28 cellular contexts compared by ENCODE assay signal in genomic region chr4:135365065-135365464, GRCh38.
DNase-seq lines count a peak whose midpoint lies in the region; ATAC-seq and TF ChIP-seq lines count a peak whose summit lies in the region.
"Had no signal": no experiment of that assay in that cellular context is flagged by ENCODE, and none has a peak within 500 bp of the region (broad histone marks: within the 10 kb centered on the region; RNA-seq: fewer than 3 reads in every experiment).

No MANE protein-coding gene starts in this region.

- no peak for TF ChIP-seq CTCF in PC-3 (conservative IDR thresholded peaks at IDR 0.05; ENCODE audit: low read depth, low read length)
- TF ChIP-seq CTCF in choroid plexus epithelial cell (conservative IDR thresholded peaks at IDR 0.05; ENCODE audit: low read depth, low read length) = no peak
- no peak for TF ChIP-seq CTCF in osteoblast (IDR thresholded peaks at IDR 0.05; ENCODE audit: extremely low read depth, low read depth, low read length)

- H3K27me3 ChIP-seq in PC-3 (ENCODE audit: low read length) (no peaks in the 10 kb centered on the region), osteoblast (ENCODE audit: insufficient read depth, low read length) (no peaks in the 10 kb centered on the region)
- H3K27me3 ChIP-seq: ascending aorta, esophagus squamous epithelium, transverse colon had no signal

- intact Hi-C loops in PC-3 (cut with micrococcal nuclease) = no loop called here

- no peaks in the 10 kb centered on the region for H4K20me1 ChIP-seq in PC-3 (ENCODE audit: low read length)
- no peaks in the 10 kb centered on the region for H4K20me1 ChIP-seq in osteoblast (ENCODE audit: insufficient read depth, low read length)

- H3K36me3 ChIP-seq in PC-3 (ENCODE audit: low read depth, low read length) = no peaks in the 10 kb centered on the region
- H3K36me3 ChIP-seq in osteoblast (ENCODE audit: insufficient read depth, low read length) = no peaks in the 10 kb centered on the region
- H3K36me3 ChIP-seq: ascending aorta, esophagus squamous epithelium, transverse colon had no signal

- peak; percentile 45; the same call in 1 of the 2 replicates for ATAC-seq in PC-3
- no peak for ATAC-seq in GM21447 (IDR thresholded peaks at IDR 0.05; ENCODE audit: unreplicated experiment)
- ATAC-seq in activated CD4-positive, CD25-positive, alpha-beta regulatory T cell treated with anti-CD3 and anti-CD28 coated beads, Interleukin-2, amount 50 U/mL, for 24 hours = no peak
- ATAC-seq: activated naive CD4-positive, alpha-beta T cell treated with anti-CD3 and anti-CD28 coated beads, Interleukin-2, amount 50 U/mL, for 72 hours; HepG2; naive thymus-derived CD4-positive, alpha-beta T cell had no signal

- H3K9me3 ChIP-seq in PC-3 (ENCODE audit: low read length) (no peaks in the 10 kb centered on the region), osteoblast (ENCODE audit: low read depth, low read length) (no peaks in the 10 kb centered on the region)
- H3K9me3 ChIP-seq: ascending aorta, transverse colon had no signal

- no peak overlapping the region for H3K4me2 ChIP-seq in PC-3 (ENCODE audit: low read length)
- H3K4me2 ChIP-seq in osteoblast (ENCODE audit: insufficient read depth, low read length) = no peak overlapping the region
- H3K4me2 ChIP-seq: PC-9 had no signal

- CTCF ChIA-PET in PC-3 (lab: Charles Lee) = no interaction called here

- H3F3A ChIP-seq in PC-3 (ENCODE audit: low read length, unreplicated experiment) = no peaks in the 10 kb centered on the region

- no peak overlapping the region for H2AFZ ChIP-seq in PC-3 (ENCODE audit: low read length)
- H2AFZ ChIP-seq in osteoblast (ENCODE audit: low read length) = no peak overlapping the region
- H2AFZ ChIP-seq: PC-9 had no signal

- DNase-seq in EH (ENCODE audit: low read depth) (peak; percentile 47), PC-3 (peak; percentile 41), choroid plexus epithelial cell (ENCODE audit: low read depth) (peak; percentile 53), osteoblast (ENCODE audit: insufficient read length, low spot score, missing footprints) (peak; percentile 73), T-helper 1 cell (no peak)
- DNase-seq in stimulated activated CD4-positive, alpha-beta T cell treated with anti-CD3 and anti-CD28 coated beads, Interleukin-4, amount 100 ng/mL, for 24 hours = no peak
- DNase-seq: ACHN; activated CD4-positive, alpha-beta T cell treated with anti-CD3 and anti-CD28 coated beads, Interleukin-2, amount 50 U/mL, for 48 hours; activated CD4-positive, CD25-positive, alpha-beta regulatory T cell; activated CD8-positive, alpha-beta memory T cell treated with anti-CD3 and anti-CD28 coated beads, Interleukin-2, amount 50 U/mL, for 4 hours; Calu3; DMS79 treated with DMSO at 0.1 percent for 48 hours; esophagus squamous epithelium; islet precursor cell; Kasumi-1; naive thymus-derived CD4-positive, alpha-beta T cell; NCI-H1694; NCI-H524; occipital lobe; PC-9; SIG-M5; stimulated activated CD4-positive, alpha-beta T cell treated with anti-CD3 and anti-CD28 coated beads, Interleukin-2, amount 100 ng/mL, for 24 hours; transverse colon had no signal

- no peak overlapping the region for H3K4me3 ChIP-seq in PC-3 (ENCODE audit: low read length)
- no peak overlapping the region for H3K4me3 ChIP-seq in choroid plexus epithelial cell (ENCODE audit: low read depth, low read length)
- no peak overlapping the region for H3K4me3 ChIP-seq in osteoblast (ENCODE audit: insufficient read depth, low read length)
- H3K4me3 ChIP-seq: ascending aorta, esophagus squamous epithelium, PC-9, transverse colon had no signal

- H3K27ac ChIP-seq in PC-3 (ENCODE audit: low read length) (0 out of 2 replicates have a peak overlapping the region, but pooled peaks have one; percentile 7), osteoblast (ENCODE audit: low read depth, low read length) (no peak overlapping the region)
- H3K27ac ChIP-seq: ascending aorta, esophagus squamous epithelium, PC-9, transverse colon had no signal

- no peaks in the 10 kb centered on the region; the same call in 1 of the 2 replicates for H3K4me1 ChIP-seq in PC-3 (ENCODE audit: insufficient read depth, low read length)
- H3K4me1 ChIP-seq in osteoblast (ENCODE audit: insufficient read depth, low read length) = no peaks in the 10 kb centered on the region
- H3K4me1 ChIP-seq: ascending aorta, esophagus squamous epithelium, transverse colon had no signal

- H3K9ac ChIP-seq in PC-3 (ENCODE audit: low read length) = no peak overlapping the region

- BruUV-seq in PC-3 (replicated peaks; lab: Mats Ljungman, UMichigan) = no TSS peak

- H3K79me2 ChIP-seq in PC-3 (ENCODE audit: low read length) (no peaks in the 10 kb centered on the region), osteoblast (ENCODE audit: insufficient read depth, low read length) (no peaks in the 10 kb centered on the region)

- POLR2A ChIA-PET in PC-3 (lab: Charles Lee; ENCODE audit: unreplicated experiment) = no interaction called here

- H3K9me2 ChIP-seq in PC-3 (replicated peaks; ENCODE audit: low read length) = no peaks in the 10 kb centered on the region

Comparison
In these comparisons a context has a peak if more than half of its experiments do, and no peak if none do; other contexts are left out.
1. DNase-seq: peak in EH (single experiment), PC-3 (single experiment), choroid plexus epithelial cell (single experiment) and osteoblast (single experiment); none in stimulated activated CD4-positive, alpha-beta T cell treated with anti-CD3 and anti-CD28 coated beads, Interleukin-4, amount 100 ng/mL, for 24 hours (single experiment) and T-helper 1 cell (0 of 5).